In genomic region chr6:143677891-143678737, GRCh38 we compare ENCODE assay signal across 8 cellular contexts. TPM values are rescaled to one million over a fixed set of nuclear protein-coding genes. Genes with fewer than 3 reads are reported as not detected.
DNase-seq lines count a peak whose midpoint lies in the region; ATAC-seq and TF ChIP-seq lines count a peak whose summit lies in the region.

TSS of gene PHACTR2 (plus strand) at chr6:143677965. CDS start at chr6:143678164, 199 bp downstream.

- no peak for TF ChIP-seq CTCF in GM13977 (IDR thresholded peaks at IDR 0.05; ENCODE audit: extremely low read depth, insufficient read depth, missing control alignments)
- no peak for TF ChIP-seq CTCF in dorsolateral prefrontal cortex (IDR thresholded peaks at IDR 0.05 in 54 of 56, conservative IDR thresholded peaks at IDR 0.05 in 2 of 56; ENCODE audit: low read depth in 1 of 56, partially characterized antibody in 56 of 56)

- H3K27ac ChIP-seq in dorsolateral prefrontal cortex (peak within 1 kb of the TSS in 52 of 59 donors; percentile 7 to 92 (median 74)), layer of hippocampus (ENCODE audit: low read depth, low read length) (peak within 1 kb of the TSS; percentile 76)

- peak within 1 kb of the TSS; percentile 78 for H3K4me3 Mint-ChIP-seq in activated CD4-positive, alpha-beta T cell treated with anti-CD3 and anti-CD28 coated beads, Interleukin-2, amount 10 ng/mL, durations not matched to agents 7 days and 5 days

- CTCF ChIA-PET in activated CD4-positive, alpha-beta T cell treated with anti-CD3 and anti-CD28 coated beads, Interleukin-2, amount 10 ng/mL, durations not matched to agents 7 days and 5 days (lab: Charles Lee) = no interaction called here

- in situ Hi-C loops in GM13977 (cut with MboI; ENCODE audit: low pct_unique_long_range_greater_than_20kb, low sequenced_read_pairs, unreplicated experiment) = no loop called here

- DNase-seq in GM13977 (ENCODE audit: low spot score) = peak; percentile 71
- DNase-seq in NCI-H1417 (lab: John Stamatoyannopoulos, UW) = peak in 2 of 3 experiments; percentile 75 to 76
- DNase-seq in activated CD4-positive, alpha-beta T cell treated with anti-CD3 and anti-CD28 coated beads, Interleukin-2, amount 10 ng/mL, durations not matched to agents 7 days and 5 days = peak; percentile 40
- peak in 6 of 10 donors; percentile 17 to 61 (median 42) for DNase-seq in dorsolateral prefrontal cortex
- peak; percentile 70 for DNase-seq in stimulated activated CD4-positive, alpha-beta T cell treated with anti-CD3 and anti-CD28 coated beads, Interleukin-15, amount 100 ng/mL, for 24 hours

- H3K36me3 Mint-ChIP-seq in activated CD4-positive, alpha-beta T cell treated with anti-CD3 and anti-CD28 coated beads, Interleukin-2, amount 10 ng/mL, durations not matched to agents 7 days and 5 days (ENCODE audit: low read depth) = peaks cover 11% of the 10 kb centered on the region

- ATAC-seq in HG02970 (IDR thresholded peaks at IDR 0.05; ENCODE audit: low FRiP score, unreplicated experiment) = no peak
- no peak for ATAC-seq in GM21526 (IDR thresholded peaks at IDR 0.05; ENCODE audit: low FRiP score, unreplicated experiment)

- H3K27me3 ChIP-seq in dorsolateral prefrontal cortex (no peaks in the 10 kb centered on the region), layer of hippocampus (ENCODE audit: control insufficient read depth, insufficient read depth, low read length) (no peaks in the 10 kb centered on the region)

- peak within 1 kb of the TSS; percentile 55 for H3K27ac Mint-ChIP-seq in activated CD4-positive, alpha-beta T cell treated with anti-CD3 and anti-CD28 coated beads, Interleukin-2, amount 10 ng/mL, durations not matched to agents 7 days and 5 days

- peak within 1 kb of the TSS; percentile 56 to 88 (median 74) for H3K4me3 ChIP-seq in dorsolateral prefrontal cortex

- H3K9me3 Mint-ChIP-seq in activated CD4-positive, alpha-beta T cell treated with anti-CD3 and anti-CD28 coated beads, Interleukin-2, amount 10 ng/mL, durations not matched to agents 7 days and 5 days = peaks cover 10% of the 10 kb centered on the region

- peaks cover 12% of the 10 kb centered on the region for H3K4me1 Mint-ChIP-seq in activated CD4-positive, alpha-beta T cell treated with anti-CD3 and anti-CD28 coated beads, Interleukin-2, amount 10 ng/mL, durations not matched to agents 7 days and 5 days

- intact Hi-C loops in dorsolateral prefrontal cortex (cut with DNase I) = no loop called here

- H3K27me3 Mint-ChIP-seq in activated CD4-positive, alpha-beta T cell treated with anti-CD3 and anti-CD28 coated beads, Interleukin-2, amount 10 ng/mL, durations not matched to agents 7 days and 5 days = peaks cover 44% of the 10 kb centered on the region

- POLR2A ChIA-PET in activated CD4-positive, alpha-beta T cell treated with anti-CD3 and anti-CD28 coated beads, Interleukin-2, amount 10 ng/mL, durations not matched to agents 7 days and 5 days (lab: Charles Lee) = interaction anchor here (0.6 kb wide), 1 partner anchor 9 kb away, joined by 3 read pairs; no protein-coding TSS in a partner anchor

RNA-seq across cellular contexts. Expression of gene PHACTR2, which starts in this region (rescaled TPM):
- 10 to 100 TPM; 30.9 to 43.8 TPM for total RNA-seq in activated CD4-positive, alpha-beta T cell treated with anti-CD3 and anti-CD28 coated beads, Interleukin-2, amount 10 ng/mL, durations not matched to agents 7 days and 5 days
- total RNA-seq in dorsolateral prefrontal cortex = 10 to 100 TPM; 12.5 to 72.4 (median 29.8) TPM
